Comparison of ENCODE assay signal across 18 cellular contexts in the genomic region with DNA sequence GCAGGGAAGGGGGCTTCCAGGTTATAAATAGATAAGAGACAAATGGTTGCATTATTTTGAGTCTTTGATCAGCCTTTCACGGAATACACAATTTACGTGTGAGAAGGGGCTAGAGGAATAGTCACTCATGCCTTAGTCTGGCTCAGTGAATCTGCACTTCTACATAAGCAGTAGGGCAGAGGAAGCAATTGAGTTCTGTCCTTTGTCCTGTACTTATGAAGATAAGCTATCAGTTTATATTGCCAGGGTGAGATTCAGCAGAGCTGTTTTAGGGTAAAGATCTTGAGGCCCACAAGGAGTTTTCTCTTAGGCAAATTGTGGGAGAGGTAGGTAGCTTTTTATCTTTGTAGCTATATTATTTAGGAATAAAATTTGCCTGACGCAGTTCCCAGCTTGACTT. TPM values are rescaled to one million over a fixed set of nuclear protein-coding genes. Genes with fewer than 3 reads are reported as not detected.
"Had no signal": no experiment of that assay in that cellular context is flagged by ENCODE, and none has a peak within 500 bp of the region (broad histone marks: within the 10 kb centered on the region; RNA-seq: fewer than 3 reads in every experiment).

No MANE protein-coding gene starts in this region.

- H3K27ac Mint-ChIP-seq: naive thymus-derived CD4-positive, alpha-beta T cell; nephron progenitor cell had no signal

- H3K4me1 ChIP-seq: heart right ventricle, psoas muscle, stomach had no signal

- H3K27ac ChIP-seq: coronary artery, heart right ventricle, psoas muscle, stomach, thoracic aorta had no signal

- H3K4me1 Mint-ChIP-seq: naive thymus-derived CD4-positive, alpha-beta T cell had no signal

- H3K36me3 Mint-ChIP-seq: naive thymus-derived CD4-positive, alpha-beta T cell had no signal

- H3K27me3 ChIP-seq: heart right ventricle, stomach had no signal

- DNase-seq: effector CD4-positive, alpha-beta T cell; heart right ventricle; islet precursor cell; left ventricle myocardium superior; mesenchymal stem cell; naive thymus-derived CD4-positive, alpha-beta T cell; nephron progenitor cell; psoas muscle; retina; stimulated activated CD4-positive, alpha-beta T cell treated with anti-CD3 and anti-CD28 coated beads, Interleukin-2, amount 100 ng/mL, for 24 hours; stimulated activated naive CD4-positive, alpha-beta T cell; stomach; substantia nigra; trophoblast cell had no signal

- H3K9me3 Mint-ChIP-seq: naive thymus-derived CD4-positive, alpha-beta T cell had no signal

- H3K4me3 ChIP-seq: coronary artery, heart right ventricle, lung, psoas muscle, stomach, thoracic aorta had no signal

- H3K4me3 Mint-ChIP-seq: naive thymus-derived CD4-positive, alpha-beta T cell; nephron progenitor cell had no signal

- FAIRE-seq: frontal cortex had no signal

- H3K9me3 ChIP-seq: heart right ventricle, psoas muscle, stomach, thoracic aorta had no signal

RNA-seq across cellular contexts. Expression of gene TOM1L1, which starts 33.3 kb away (rescaled TPM):
- polyA plus RNA-seq: naive thymus-derived CD4-positive, alpha-beta T cell had no signal
